ENCODE assay signal across 1 cellular context in genomic region chr7:150388709-150389531, GRCh38.
TF ChIP-seq lines count a peak whose summit lies in the region.

No MANE protein-coding gene starts in this region.

TF ChIP-seq in HepG2, 621 proteins besides CTCF, POLR2A, EP300 and RAD21 (continued from another document and continues in another):
- TF ChIP-seq FUBP1 (CRISPR knock-in tag; IDR thresholded peaks at IDR 0.05; ENCODE audit: borderline replicate concordance) (peak; percentile 94; the same call in 1 of the 2 replicates), ERF (CRISPR knock-in tag; IDR thresholded peaks at IDR 0.05) (peak; percentile 98), PHB2 (IDR thresholded peaks at IDR 0.05; ENCODE audit: partially characterized antibody) (no peak), JDP2 (CRISPR knock-in tag; IDR thresholded peaks at IDR 0.05; ENCODE audit: borderline replicate concordance) (no peak), SPEN (CRISPR knock-in tag; IDR thresholded peaks at IDR 0.05; ENCODE audit: low read depth) (peak; percentile 52; the same call in 1 of the 2 replicates), FOXA3 (CRISPR knock-in tag; IDR thresholded peaks at IDR 0.05) (peak; percentile 85), HNF1A (IDR thresholded peaks at IDR 0.05; ENCODE audit: low read depth) (no peak), HNF1A (CRISPR knock-in tag; IDR thresholded peaks at IDR 0.05; ENCODE audit: borderline replicate concordance) (peak; percentile 62; the same call in 1 of the 2 replicates), SATB2 (CRISPR knock-in tag; IDR thresholded peaks at IDR 0.05) (peak; percentile 90), ZNF335 (CRISPR knock-in tag; IDR thresholded peaks at IDR 0.05) (peak; percentile 72; the same call in 1 of the 2 replicates), TCF12 (IDR thresholded peaks at IDR 0.05) (no peak), TCF12 (CRISPR knock-in tag; IDR thresholded peaks at IDR 0.05) (peak; percentile 73; the same call in 1 of the 2 replicates), POGK (CRISPR knock-in tag; conservative IDR thresholded peaks at IDR 0.05) (peak; percentile 93), FOXP1 (IDR thresholded peaks at IDR 0.05) (no peak), FOXP1 (CRISPR knock-in tag; IDR thresholded peaks at IDR 0.05) (peak; percentile 55; the same call in 1 of the 2 replicates), ZNF333 (CRISPR knock-in tag; IDR thresholded peaks at IDR 0.05; ENCODE audit: borderline replicate concordance) (0 out of 2 replicates have a peak, but pooled peaks have one; percentile 50), ZNF230 (CRISPR knock-in tag; IDR thresholded peaks at IDR 0.05) (peak; percentile 81; the same call in 1 of the 2 replicates), ZNF556 (CRISPR knock-in tag; IDR thresholded peaks at IDR 0.05; ENCODE audit: borderline replicate concordance) (peak; percentile 85; the same call in 1 of the 2 replicates), GPBP1L1 (CRISPR knock-in tag; IDR thresholded peaks at IDR 0.05) (no peak), NR2F6 (IDR thresholded peaks at IDR 0.05) (peak; percentile 92), NR2F6 (CRISPR knock-in tag; IDR thresholded peaks at IDR 0.05) (peak; percentile 95), ZFP36L2 (CRISPR knock-in tag; IDR thresholded peaks at IDR 0.05) (no peak; the same call in 1 of the 2 replicates), ZNF510 (CRISPR knock-in tag; IDR thresholded peaks at IDR 0.05; ENCODE audit: low read depth) (peak; percentile 75; the same call in 1 of the 2 replicates), HNF1B (CRISPR knock-in tag; IDR thresholded peaks at IDR 0.05) (peak; percentile 97), ZFP1 (CRISPR knock-in tag; IDR thresholded peaks at IDR 0.05) (peak; percentile 93; the same call in 1 of the 2 replicates), DZIP1 (CRISPR knock-in tag; IDR thresholded peaks at IDR 0.05) (0 out of 2 replicates have a peak, but pooled peaks have one; percentile 30), HOXA9 (CRISPR knock-in tag; IDR thresholded peaks at IDR 0.05; ENCODE audit: borderline replicate concordance) (no peak), YY1 (IDR thresholded peaks at IDR 0.05; ENCODE audit: insufficient read depth, insufficient replicate concordance, low read depth, low read length) (peak; percentile 71), ZFP36L1 (CRISPR knock-in tag; IDR thresholded peaks at IDR 0.05) (0 out of 2 replicates have a peak, but pooled peaks have one; percentile 59), FIP1L1 (IDR thresholded peaks at IDR 0.05; ENCODE audit: borderline replicate concordance, insufficient read depth, low read depth, low read length) (no peak), ZNF557 (CRISPR knock-in tag; IDR thresholded peaks at IDR 0.05) (peak; percentile 85; the same call in 1 of the 2 replicates), TOE1 (CRISPR knock-in tag; IDR thresholded peaks at IDR 0.05) (peak; percentile 98), ZUFSP (CRISPR knock-in tag; IDR thresholded peaks at IDR 0.05; ENCODE audit: borderline replicate concordance) (no peak), SETDB1 (CRISPR knock-in tag; IDR thresholded peaks at IDR 0.05; ENCODE audit: borderline replicate concordance) (no peak), SNAPC2 (CRISPR knock-in tag; IDR thresholded peaks at IDR 0.05) (no peak), NFE2L2 (IDR thresholded peaks at IDR 0.05; ENCODE audit: low read length) (no peak), KMT2B (CRISPR knock-in tag; IDR thresholded peaks at IDR 0.05) (no peak; the same call in 1 of the 2 replicates), TBX3 (IDR thresholded peaks at IDR 0.05; ENCODE audit: borderline replicate concordance) (peak; percentile 77; the same call in 1 of the 2 replicates), XRCC5 (optimal IDR thresholded peaks at IDR 0.05; ENCODE audit: low read length) (peak; percentile 87), E2F2 (CRISPR knock-in tag; IDR thresholded peaks at IDR 0.05; ENCODE audit: borderline replicate concordance) (0 out of 2 replicates have a peak, but pooled peaks have one; percentile 39), MIER3 (CRISPR knock-in tag; IDR thresholded peaks at IDR 0.05; ENCODE audit: borderline replicate concordance) (peak; percentile 93), ZNF17 (CRISPR knock-in tag; IDR thresholded peaks at IDR 0.05) (no peak), ZNF337 (CRISPR knock-in tag; IDR thresholded peaks at IDR 0.05; ENCODE audit: borderline replicate concordance, low read depth) (peak; percentile 84; the same call in 1 of the 2 replicates), CREBL2 (CRISPR knock-in tag; IDR thresholded peaks at IDR 0.05; ENCODE audit: borderline replicate concordance) (no peak), ZNF251 (CRISPR knock-in tag; IDR thresholded peaks at IDR 0.05) (no peak), TRIM24 (CRISPR knock-in tag; IDR thresholded peaks at IDR 0.05) (no peak)
